Comparison of ENCODE assay signal across 31 cellular contexts in the genomic region with DNA sequence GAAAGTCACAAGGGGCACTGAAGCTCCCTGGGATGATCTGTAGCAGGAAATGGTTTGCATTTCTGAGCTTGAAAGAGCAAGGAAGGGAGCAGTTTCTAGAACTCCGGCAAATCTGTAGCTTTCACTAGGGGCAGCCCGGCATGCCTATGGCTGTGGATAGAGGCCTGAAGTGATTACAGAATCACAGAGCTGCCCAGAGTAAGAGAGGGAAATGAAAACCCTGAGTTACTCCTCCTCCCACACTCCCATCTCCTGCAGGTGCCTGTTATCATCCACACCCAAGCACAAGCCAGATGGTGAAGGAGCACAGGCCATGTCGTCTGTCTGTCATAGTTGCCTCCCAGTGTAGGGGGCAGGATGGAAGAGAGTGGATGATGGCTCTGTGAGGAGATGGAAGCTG. TPM values are rescaled to one million over a fixed set of nuclear protein-coding genes. Genes with fewer than 3 reads are reported as not detected.
DNase-seq lines count a peak whose midpoint lies in the region; ATAC-seq, FAIRE-seq and TF ChIP-seq lines count a peak whose summit lies in the region.
"Had no signal": no experiment of that assay in that cellular context is flagged by ENCODE, and none has a peak within 500 bp of the region (broad histone marks: within the 10 kb centered on the region; RNA-seq: fewer than 3 reads in every experiment).

No MANE protein-coding gene starts in this region.

- no peak overlapping the region for H2AFZ ChIP-seq in K562 (ENCODE audit: low read depth, low read length)

- in situ Hi-C loops in K562 (cut with MboI) = no loop called here

- no peak for TF ChIP-seq CTCF in GM12865 (IDR thresholded peaks at IDR 0.05; ENCODE audit: insufficient read depth, low read depth, low read length, missing control alignments)
- no peak for TF ChIP-seq CTCF in K562 (IDR thresholded peaks at IDR 0.05 in 2 of 3, conservative IDR thresholded peaks at IDR 0.05 in 1 of 3; ENCODE audit: insufficient read depth in 2 of 3, low read depth in 1 of 3, low read length in 3 of 3)

- no TSS peak for BruUV-seq in K562 (replicated peaks; lab: Mats Ljungman, UMichigan)

- H3K4me1 ChIP-seq in HUES48 (ENCODE audit: control insufficient read depth, insufficient read depth, low read length) = peaks cover 35% of the 10 kb centered on the region
- H3K4me1 ChIP-seq in K562 (replicated peaks in 1 of 2; ENCODE audit: control insufficient read depth in 2 of 2, insufficient read depth in 2 of 2, low read length in 2 of 2) = peaks cover 7 to 12% of the 10 kb centered on the region in 2 experiments; a peak in 3 of 5 replicates
- H3K4me1 ChIP-seq: gastroesophageal sphincter, SJSA1 had no signal

- H3K9ac ChIP-seq in HUES48 (ENCODE audit: low read depth, low read length) (no peak overlapping the region), K562 (ENCODE audit: insufficient read depth in 1 of 2, low read depth in 2 of 2, low read length in 2 of 2) (no peak overlapping the region)

- ATAC-seq in K562 = peak; percentile 64
- ATAC-seq in left colon = peak; percentile 44
- no peak for ATAC-seq in GM19351 (IDR thresholded peaks at IDR 0.05; ENCODE audit: unreplicated experiment)
- ATAC-seq: activated CD4-positive, CD25-positive, alpha-beta regulatory T cell treated with anti-CD3 and anti-CD28 coated beads, Interleukin-2, amount 50 U/mL, for 24 hours; gastroesophageal sphincter; mucosa of descending colon; natural killer cell treated with Interleukin-12 subunit alpha and Interleukin-12 subunit beta and Interleukin-15 and Interleukin-18, amount 100 ng/mL, for 72 hours; Panc1; stimulated activated naive CD8-positive, alpha-beta T cell treated with anti-CD3 and anti-CD28 coated beads, Interleukin-15, amount 100 ng/mL, for 72 hours; T-cell had no signal

- H3K79me2 ChIP-seq in K562 (ENCODE audit: control insufficient read depth, insufficient read depth, low read length) = no peaks in the 10 kb centered on the region

- no peak overlapping the region for H3K4me2 ChIP-seq in K562 (ENCODE audit: insufficient read depth, low read length)

- CTCF ChIA-PET in K562 (lab: Yijun Ruan, JAX; ENCODE audit: low intra/inter-chr PET ratio) = no interaction called here

- H3K27me3 ChIP-seq in HUES48 (ENCODE audit: control insufficient read depth, insufficient read depth, low read length) (no peaks in the 10 kb centered on the region), K562 (ENCODE audit: control insufficient read depth in 2 of 2, insufficient read depth in 2 of 2, low read length in 2 of 2) (peaks cover 0 to 21% of the 10 kb centered on the region in 2 experiments; a peak in 4 of 5 replicates)
- H3K27me3 ChIP-seq: SJSA1 had no signal

- intact Hi-C loops in K562 (cut with micrococcal nuclease) (no loop called here), left colon (cut with DNase I, micrococcal nuclease) (no loop called here)

- no peak for FAIRE-seq in K562 (lab: Jason Lieb, UNC)
- FAIRE-seq: astrocyte, endothelial cell of umbilical vein, GM18507, kidney had no signal

- no peaks in the 10 kb centered on the region for H4K20me1 ChIP-seq in K562 (replicated peaks; ENCODE audit: control insufficient read depth, insufficient read depth, low read length)

- H3K4me3 ChIP-seq in GM12865 (ENCODE audit: low read depth, low read length) (no peak overlapping the region), HUES48 (ENCODE audit: low read depth, low read length) (no peak overlapping the region), K562 (no peak overlapping the region)
- H3K4me3 ChIP-seq: gastroesophageal sphincter, lung, mucosa of descending colon, SJSA1, tibial artery had no signal

- TF ChIP-seq RAD21 in K562 (CRISPR knock-in tag; conservative IDR thresholded peaks at IDR 0.05 in 1 of 2, IDR thresholded peaks at IDR 0.05 in 1 of 2) = no peak

- TF ChIP-seq POLR2A in K562 (conservative IDR thresholded peaks at IDR 0.05) = no peak

- no peaks in the 10 kb centered on the region for H3K36me3 ChIP-seq in HUES48 (ENCODE audit: control insufficient read depth, insufficient read depth, low read length)
- no peaks in the 10 kb centered on the region for H3K36me3 ChIP-seq in K562 (ENCODE audit: control insufficient read depth, insufficient read depth, low read length)
- H3K36me3 ChIP-seq: gastroesophageal sphincter, SJSA1, tibial artery had no signal

- POLR2A ChIA-PET in K562 (lab: Yijun Ruan, JAX) = interaction anchor here (1.0 kb wide), 1 partner anchor 18 kb away, joined by 3 read pairs; no protein-coding TSS in a partner anchor

- H3K9me1 ChIP-seq in K562 (ENCODE audit: control insufficient read depth, insufficient read depth, low read length) = no peaks in the 10 kb centered on the region

- WGBS in K562 (ENCODE audit: insufficient coverage, low coverage, missing lambda C conversion rate) = 2% methylated on average over 3 of the region's 3 CpGs

- TF ChIP-seq EP300 in K562 (IDR thresholded peaks at IDR 0.05; ENCODE audit: low read length) = no peak

- H3K27ac ChIP-seq in HUES48 (ENCODE audit: low read depth, low read length) (peak overlapping the region; percentile 79), K562 (ENCODE audit: extremely low read depth, low read depth, low read length) (no peak overlapping the region)
- H3K27ac ChIP-seq: gastroesophageal sphincter, SJSA1, tibial artery had no signal

- peak; percentile 40 for DNase-seq in GM12865 (ENCODE audit: low read depth)
- DNase-seq in K562 (ENCODE audit: extremely low read depth in 1 of 4, low spot score in 3 of 4) = peak in 1 of 4 experiments; percentile 38
- DNase-seq in left colon = no peak
- no peak for DNase-seq in activated effector memory CD4-positive, alpha-beta T cell treated with Interleukin-2 at 50 U/mL for 16 hours
- no peak for DNase-seq in amygdala (lab: John Stamatoyannopoulos, UW)
- DNase-seq: activated CD4-positive, alpha-beta memory T cell treated with anti-CD3 and anti-CD28 coated beads for 36 hours; activated naive CD8-positive, alpha-beta T cell treated with anti-CD3 and anti-CD28 coated beads, Interleukin-2, amount 10 ng/mL, durations not matched to agents 7 days and 5 days; activated T-cell treated with anti-CD3 and anti-CD28 coated beads for 4 hours; caudate nucleus; DMS53; GDM1; hypothalamus; kidney; mucosa of descending colon; NCI-H1092; NCI-H187 treated with DMSO at 0.1 percent for 48 hours; NCI-H524 treated with DMSO at 0.1 percent for 48 hours; stimulated activated naive CD8-positive, alpha-beta T cell treated with anti-CD3 and anti-CD28 coated beads, Interleukin-15, amount 100 ng/mL, for 72 hours; T-cell had no signal

- H3K9me3 ChIP-seq in HUES48 (ENCODE audit: control insufficient read depth, insufficient read depth, low read length) = no peaks in the 10 kb centered on the region
- no peaks in the 10 kb centered on the region for H3K9me3 ChIP-seq in K562 (replicated peaks; ENCODE audit: control insufficient read depth, insufficient read depth, low read depth, low read length)
- H3K9me3 ChIP-seq: gastroesophageal sphincter, mucosa of descending colon, SJSA1, tibial artery had no signal

TF ChIP-seq in K562, 482 proteins besides CTCF, POLR2A, EP300 and RAD21 (continues in another document):
- TF ChIP-seq POLR2AphosphoS5 (IDR thresholded peaks at IDR 0.05; ENCODE audit: control insufficient read depth, insufficient read depth, low read depth, low read length) (0 out of 2 replicates have a peak, but pooled peaks have one; percentile 30), CBFA2T3 (IDR thresholded peaks at IDR 0.05) (peak; percentile 82)

RNA-seq across cellular contexts. Expression of gene HLA-F, which starts 37.1 kb away (rescaled TPM):
- total RNA-seq in K562 (2011; cell fraction: chromatin; rRNA removed; ENCODE audit: low replicate concordance) = not detected in 2 replicates
- total RNA-seq in K562 (2011; cell fraction: nucleolus; rRNA removed) = not detected in 2 replicates
- not detected in 2 replicates for total RNA-seq in K562 (2011; cell fraction: nucleoplasm; rRNA removed)
- total RNA-seq in K562 (2014; rRNA removed) (not detected in 2 replicates), K562 (2014; rRNA removed; fragmentation: Illumina TruSeq; extraction: Trizol) (not detected in 2 replicates), K562 (2015; rRNA removed; fragmentation: Illumina TruSeq; extraction: Trizol) (not detected in 2 replicates), K562 (2021) (0.40 and 0.89 TPM in 2 replicates), left colon (100 to 1,000 TPM; 184 to 188 TPM)
- polyA plus RNA-seq in K562 (2011; rRNA removed) (not detected in 2 replicates), K562 (2014; fragmentation: Illumina TruSeq; extraction: Trizol) (not detected in 2 replicates), K562 (2014; fragmentation: Nextera tagmentation; extraction: Ambion mirVana) (under 1 TPM; 0.46 to 0.76 TPM), K562 (2014; rRNA removed) (0.15 TPM in 1 of 2 replicates, not detected in the other)
- not detected in 2 replicates for polyA plus RNA-seq in K562 (2011; cell fraction: cytosol; rRNA removed)
- polyA plus RNA-seq in K562 (2011; cell fraction: nucleus; rRNA removed) = not detected in 2 replicates
- 0.43 and 1.1 TPM in 2 replicates for polyA plus RNA-seq in K562 (2012)
- polyA minus RNA-seq in K562 (2011; rRNA and poly(A)+ RNA removed) = not detected in 2 replicates
- not detected in 2 replicates for polyA minus RNA-seq in K562 (2011; cell fraction: cytosol; rRNA and poly(A)+ RNA removed)
- polyA minus RNA-seq in K562 (2011; cell fraction: nucleus; rRNA and poly(A)+ RNA removed) = not detected in 2 replicates

Comparison
In these comparisons a context has a peak if more than half of its experiments do, and no peak if none do; other contexts are left out.
1. RNA of gene HLA-F, which starts 37.1 kb away (total RNA-seq): 184 to 188 TPM in left colon; 0.40 to 0.89 TPM in K562; every median in the first group is over 10 times any median in the second.